27 cellular contexts compared by ENCODE assay signal in genomic region chr14:60859525-60859924, GRCh38.
"Had no signal": no experiment of that assay in that cellular context is flagged by ENCODE, and none has a peak within 500 bp of the region (broad histone marks: within the 10 kb centered on the region; RNA-seq: fewer than 3 reads in every experiment).

No MANE protein-coding gene starts in this region.

- FAIRE-seq: endometrium, islet of Langerhans, pancreas had no signal

- H3K27me3 ChIP-seq: adrenal gland, ascending aorta, brain microvascular endothelial cell, pancreas, right atrium auricular region, spleen, tibial artery had no signal

- H3K27me3 Mint-ChIP-seq: activated CD4-positive, alpha-beta memory T cell treated with anti-CD3 and anti-CD28 coated beads, Interleukin-2, amount 10 ng/mL, durations not matched to agents 7 days and 5 days; activated naive CD4-positive, alpha-beta T cell treated with anti-CD3 and anti-CD28 coated beads, Interleukin-2, amount 50 U/mL, for 24 hours; dendritic cell treated with granulocyte-macrophage colony-stimulating factor and Interleukin-4, amounts not matched to agents 40 ng/mL and 50 ng/mL, for 4 days; stimulated activated naive CD8-positive, alpha-beta T cell treated with anti-CD3 and anti-CD28 coated beads, Interleukin-15, Interleukin-2, amounts not matched to agents 100 ng/mL and 50 ng/mL, for 24 hours had no signal

- H3K27ac ChIP-seq: adrenal gland, ascending aorta, brain microvascular endothelial cell, pancreas, psoas muscle, right atrium auricular region, spleen, tibial artery had no signal

- ATAC-seq: left ventricle myocardium superior, pancreas, psoas muscle, WTC11 had no signal

- H3K27ac Mint-ChIP-seq: activated CD4-positive, alpha-beta memory T cell treated with anti-CD3 and anti-CD28 coated beads, Interleukin-2, amount 10 ng/mL, durations not matched to agents 7 days and 5 days; activated CD4-positive, alpha-beta T cell treated with anti-CD3 and anti-CD28 coated beads, Interleukin-2, amount 10 ng/mL, durations not matched to agents 24 days and 14 days; activated naive CD4-positive, alpha-beta T cell treated with anti-CD3 and anti-CD28 coated beads, Interleukin-2, amount 50 U/mL, for 24 hours; dendritic cell treated with granulocyte-macrophage colony-stimulating factor and Interleukin-4, amounts not matched to agents 40 ng/mL and 50 ng/mL, for 4 days; nephron progenitor cell; stimulated activated naive CD8-positive, alpha-beta T cell treated with anti-CD3 and anti-CD28 coated beads, Interleukin-15, Interleukin-2, amounts not matched to agents 100 ng/mL and 50 ng/mL, for 24 hours; T-helper 1 cell treated with Interleukin-12 subunit alpha and Interleukin-12 subunit beta and Interleukin-4 antibody, amounts not matched to agents 30 μg/mL and 1 μg/mL, for 36 hours; WTC11 had no signal

- H3K4me3 ChIP-seq: adrenal gland, ascending aorta, pancreas, psoas muscle, right atrium auricular region, spleen, tibial artery had no signal

- DNase-seq: activated CD4-positive, alpha-beta memory T cell treated with anti-CD3 and anti-CD28 coated beads, Interleukin-2, amount 10 ng/mL, durations not matched to agents 7 days and 5 days; activated CD4-positive, alpha-beta T cell treated with anti-CD3 and anti-CD28 coated beads, Interleukin-2, amount 10 ng/mL, durations not matched to agents 24 days and 14 days; activated CD8-positive, alpha-beta memory T cell treated with anti-CD3 and anti-CD28 coated beads, Interleukin-2, amount 50 U/mL, for 4 hours; activated gamma-delta T cell; adrenal gland; brain microvascular endothelial cell; caudate nucleus; effector CD4-positive, alpha-beta T cell; foreskin melanocyte; hypothalamus; left ventricle myocardium superior; nephron progenitor cell; pancreas; psoas muscle; spleen; stimulated activated CD4-positive, alpha-beta T cell treated with anti-CD3 and anti-CD28 coated beads, Interleukin-4, amount 100 ng/mL, for 1 hour; T1000; tibial artery had no signal

- H3K9me3 ChIP-seq: pancreas, right atrium auricular region had no signal

- H3K4me3 Mint-ChIP-seq: activated CD4-positive, alpha-beta memory T cell treated with anti-CD3 and anti-CD28 coated beads, Interleukin-2, amount 10 ng/mL, durations not matched to agents 7 days and 5 days; activated CD4-positive, alpha-beta T cell treated with anti-CD3 and anti-CD28 coated beads, Interleukin-2, amount 10 ng/mL, durations not matched to agents 24 days and 14 days; activated naive CD4-positive, alpha-beta T cell treated with anti-CD3 and anti-CD28 coated beads, Interleukin-2, amount 50 U/mL, for 24 hours; dendritic cell treated with granulocyte-macrophage colony-stimulating factor and Interleukin-4, amounts not matched to agents 40 ng/mL and 50 ng/mL, for 4 days; nephron progenitor cell; stimulated activated naive CD8-positive, alpha-beta T cell treated with anti-CD3 and anti-CD28 coated beads, Interleukin-15, Interleukin-2, amounts not matched to agents 100 ng/mL and 50 ng/mL, for 24 hours; T-helper 1 cell treated with Interleukin-12 subunit alpha and Interleukin-12 subunit beta and Interleukin-4 antibody, amounts not matched to agents 30 μg/mL and 1 μg/mL, for 36 hours; WTC11 had no signal

- H3K36me3 ChIP-seq: adrenal gland, brain microvascular endothelial cell, pancreas, right atrium auricular region had no signal
